In the genomic region with DNA sequence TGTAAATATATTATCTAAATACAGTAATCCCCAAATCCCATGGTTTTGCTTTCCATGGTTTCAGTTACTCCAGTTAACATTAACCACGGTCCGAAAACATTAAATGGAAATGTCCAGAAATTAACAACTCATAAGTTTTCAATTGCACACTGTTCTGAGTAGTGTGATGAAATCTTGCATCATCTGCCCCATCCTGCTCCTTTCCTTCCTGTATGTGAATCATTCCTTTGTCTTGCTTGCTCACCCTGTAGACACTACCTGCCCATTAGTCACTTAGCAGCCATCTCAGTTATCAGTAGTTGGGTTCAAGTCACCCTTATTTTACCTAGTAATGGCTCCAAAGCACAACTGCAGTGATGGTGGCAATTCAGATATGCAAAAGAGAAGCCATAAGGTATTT, we compare ENCODE assay signal across 17 cellular contexts.
A peak's percentile ranks its signal among the peaks of the same experiment; 100 is the strongest.
DNase-seq lines count a peak whose midpoint lies in the region; ATAC-seq and TF ChIP-seq lines count a peak whose summit lies in the region.
"Had no signal": no experiment of that assay in that cellular context is flagged by ENCODE, and none has a peak within 500 bp of the region (broad histone marks: within the 10 kb centered on the region; RNA-seq: fewer than 3 reads in every experiment).

No MANE protein-coding gene starts in this region.

- peaks cover 5 to 9% of the 10 kb centered on the region in 2 donors for H3K9me3 Mint-ChIP-seq in activated T-cell treated with anti-CD3 and anti-CD28 coated beads, Interleukin-2, amount 50 U/mL, for 72 hours
- H3K9me3 Mint-ChIP-seq in CD14-positive monocyte, result peaks cover 0 to 17% (median 2%) of the 10 kb centered on the region in 7 donors

- peaks cover 0 to 3% of the 10 kb centered on the region in 2 donors for H3K36me3 Mint-ChIP-seq in activated T-cell treated with anti-CD3 and anti-CD28 coated beads, Interleukin-2, amount 50 U/mL, for 72 hours (ENCODE audit: insufficient read depth in 2 of 2)
- no peaks in the 10 kb centered on the region for H3K36me3 Mint-ChIP-seq in CD14-positive monocyte
- H3K36me3 Mint-ChIP-seq: activated naive CD4-positive, alpha-beta T cell treated with anti-CD3 and anti-CD28 coated beads, Interleukin-2, amount 50 U/mL, for 72 hours had no signal

- peak; percentile 1 for DNase-seq in activated T-cell treated with anti-CD3 and anti-CD28 coated beads, Interleukin-2, amount 50 U/mL, for 72 hours
- DNase-seq in activated T-cell treated with anti-CD3 and anti-CD28 coated beads, Interleukin-2, amount 50 U/mL, for 48 hours, result no peak
- DNase-seq in RWPE1 (ENCODE audit: low spot score) (peak; percentile 86), fibroblast of pulmonary artery (ENCODE audit: low read depth) (peak; percentile 80), CD14-positive monocyte (ENCODE audit: low spot score) (no peak), Peyer's patch (no peak)
- DNase-seq in stimulated activated CD4-positive, alpha-beta T cell treated with anti-CD3 and anti-CD28 coated beads, Interleukin-4, amount 100 ng/mL, for 4 hours, result no peak
- DNase-seq: activated CD8-positive, alpha-beta memory T cell treated with anti-CD3 and anti-CD28 coated beads for 24 hours; DMS153; left lung; NCI-H2029; NK-92 treated with Interleukin-12 subunit alpha and Interleukin-12 subunit beta, amount 100 ng/mL, for 24 hours; T-helper 17 cell; upper lobe of right lung had no signal

- H3K4me1 Mint-ChIP-seq in activated T-cell treated with anti-CD3 and anti-CD28 coated beads, Interleukin-2, amount 50 U/mL, for 72 hours (ENCODE audit: low read depth), result peaks cover 7% of the 10 kb centered on the region
- no peaks in the 10 kb centered on the region for H3K4me1 Mint-ChIP-seq in CD14-positive monocyte
- H3K4me1 Mint-ChIP-seq: T-helper 17 cell had no signal

- no peaks in the 10 kb centered on the region for H3K27me3 ChIP-seq in Peyer's patch
- H3K27me3 ChIP-seq: left lung, neutrophil, upper lobe of right lung had no signal

- peak overlapping the region; percentile 10 for H3K27ac Mint-ChIP-seq in activated T-cell treated with anti-CD3 and anti-CD28 coated beads, Interleukin-2, amount 50 U/mL, for 72 hours
- no peak overlapping the region for H3K27ac Mint-ChIP-seq in CD14-positive monocyte
- H3K27ac Mint-ChIP-seq: activated naive CD4-positive, alpha-beta T cell treated with anti-CD3 and anti-CD28 coated beads, Interleukin-2, amount 50 U/mL, for 72 hours; T-helper 17 cell had no signal

- no peak overlapping the region for H3K27ac ChIP-seq in RWPE1
- H3K27ac ChIP-seq in Peyer's patch, result no peak overlapping the region
- H3K27ac ChIP-seq: left lung, neutrophil, upper lobe of right lung had no signal

- CTCF ChIA-PET in RWPE1 (lab: Yijun Ruan, JAX), result no interaction called here

- no peaks in the 10 kb centered on the region for H3K36me3 ChIP-seq in Peyer's patch
- H3K36me3 ChIP-seq: left lung, neutrophil, upper lobe of right lung had no signal

- H3K9me3 ChIP-seq in Peyer's patch, result no peaks in the 10 kb centered on the region
- H3K9me3 ChIP-seq: neutrophil, upper lobe of right lung had no signal

- peak; percentile 76 to 84 for ATAC-seq in activated T-cell treated with anti-CD3 and anti-CD28 coated beads, Interleukin-2, amount 50 U/mL, for 72 hours (replicated peaks in 1 of 2)
- ATAC-seq in HG02938 (IDR thresholded peaks at IDR 0.05; ENCODE audit: unreplicated experiment), result no peak
- ATAC-seq: left lung, T-helper 17 cell, upper lobe of right lung had no signal

- H3K27me3 Mint-ChIP-seq in activated T-cell treated with anti-CD3 and anti-CD28 coated beads, Interleukin-2, amount 50 U/mL, for 72 hours (ENCODE audit: low read depth), result no peaks in the 10 kb centered on the region
- no peaks in the 10 kb centered on the region for H3K27me3 Mint-ChIP-seq in CD14-positive monocyte (ENCODE audit: low read depth in 3 of 3)
- H3K27me3 Mint-ChIP-seq: T-helper 17 cell had no signal

- intact Hi-C loops in CD14-positive monocyte (cut with micrococcal nuclease), result no loop called here

- H3K4me3 Mint-ChIP-seq in activated T-cell treated with anti-CD3 and anti-CD28 coated beads, Interleukin-2, amount 50 U/mL, for 72 hours, result no peak overlapping the region
- H3K4me3 Mint-ChIP-seq in CD14-positive monocyte, result no peak overlapping the region
- H3K4me3 Mint-ChIP-seq: T-helper 17 cell had no signal

- POLR2A ChIA-PET in RWPE1 (lab: Yijun Ruan, JAX; ENCODE audit: low non-redundant PET), result no interaction called here

- TF ChIP-seq CTCF in RWPE1 (conservative IDR thresholded peaks at IDR 0.05; ENCODE audit: low read depth) (no peak), fibroblast of pulmonary artery (IDR thresholded peaks at IDR 0.05; ENCODE audit: low read length, missing control alignments) (no peak), CD14-positive monocyte (IDR thresholded peaks at IDR 0.05) (no peak), Peyer's patch (IDR thresholded peaks at IDR 0.05) (no peak)

- H3K4me1 ChIP-seq in Peyer's patch, result no peaks in the 10 kb centered on the region
- H3K4me1 ChIP-seq: left lung, upper lobe of right lung had no signal

- H3K4me3 ChIP-seq in fibroblast of pulmonary artery (replicated peaks; ENCODE audit: low read depth, low read length) (no peak overlapping the region), Peyer's patch (no peak overlapping the region)
- H3K4me3 ChIP-seq: left lung, upper lobe of right lung had no signal

- no peak for TF ChIP-seq POLR2A in Peyer's patch (IDR thresholded peaks at IDR 0.05)

Comparison
In these comparisons a context has a peak if more than half of its experiments do, and no peak if none do; other contexts are left out.
1. DNase-seq: peak in activated T-cell treated with anti-CD3 and anti-CD28 coated beads, Interleukin-2, amount 50 U/mL, for 72 hours (2 of 2), RWPE1 (single experiment) and fibroblast of pulmonary artery (single experiment); none in activated T-cell treated with anti-CD3 and anti-CD28 coated beads, Interleukin-2, amount 50 U/mL, for 48 hours (0 of 2), stimulated activated CD4-positive, alpha-beta T cell treated with anti-CD3 and anti-CD28 coated beads, Interleukin-4, amount 100 ng/mL, for 4 hours (0 of 2), CD14-positive monocyte (single experiment) and Peyer's patch (0 of 3).